1 cellular context compared by ENCODE assay signal in genomic region chr17:18361837-18362380, GRCh38.
TF ChIP-seq lines count a peak whose summit lies in the region.

No MANE protein-coding gene starts in this region.

TF ChIP-seq in GM23338, 12 proteins besides CTCF, POLR2A, EP300 and RAD21 (continued from another document):
- TF ChIP-seq ZNF462 (CRISPR knock-in tag; IDR thresholded peaks at IDR 0.05) (no peak), EZH2 (IDR thresholded peaks at IDR 0.05; ENCODE audit: low read depth, unreplicated experiment) (no peak)
TF ChIP-seq in GM23338: peak in this region for 0.
